In genomic region chr4:26320453-26321325, GRCh38 we compare ENCODE assay signal across 8 cellular contexts. TPM values are rescaled to one million over a fixed set of nuclear protein-coding genes. Genes with fewer than 3 reads are reported as not detected.
DNase-seq lines count a peak whose midpoint lies in the region; ATAC-seq and TF ChIP-seq lines count a peak whose summit lies in the region.

Gene RBPJ (plus strand): TSS chr4:26321014. CDS start chr4:26321029, 15 bp downstream.

- peak; percentile 22 for ATAC-seq in HG02610 (IDR thresholded peaks at IDR 0.05; ENCODE audit: unreplicated experiment)
- peak; percentile 30 to 40 (median 30) for ATAC-seq in T-cell (replicated peaks in 1 of 4)

- H3K36me3 ChIP-seq in adipocyte (ENCODE audit: control insufficient read depth, insufficient read depth, low read length, severe bottlenecking), result no peaks in the 10 kb centered on the region
- no peaks in the 10 kb centered on the region for H3K36me3 ChIP-seq in cardiac muscle cell
- H3K36me3 ChIP-seq in parathyroid adenoma (ENCODE audit: control insufficient read depth, insufficient read depth, low read length), result no peaks in the 10 kb centered on the region
- no peaks in the 10 kb centered on the region for H3K36me3 ChIP-seq in tibial artery

- H3K27ac ChIP-seq in cardiac muscle cell (peak within 1 kb of the TSS; percentile 96), parathyroid adenoma (peak within 1 kb of the TSS; percentile 92), tibial artery (peak within 1 kb of the TSS; percentile 93 to 97)

- H3K9me3 Mint-ChIP-seq in T-cell, result peaks cover 0 to 12% (median 0%) of the 10 kb centered on the region in 3 donors

- POLR2A ChIA-PET in T-cell (lab: Charles Lee), result interaction anchor here in 1 of 2 donors (0.5 to 1.6 kb wide), 2 partner anchors 200 to 547 kb away, joined by 4 read pairs; no protein-coding TSS in a partner anchor

- H3K4me1 ChIP-seq in adipocyte (ENCODE audit: control insufficient read depth, insufficient read depth, low read length), result peaks cover 27% of the 10 kb centered on the region
- H3K4me1 ChIP-seq in cardiac muscle cell (ENCODE audit: low read depth), result peaks cover 20% of the 10 kb centered on the region
- H3K4me1 ChIP-seq in parathyroid adenoma, result no peaks in the 10 kb centered on the region
- peaks cover 0 to 36% (median 30%) of the 10 kb centered on the region in 4 donors for H3K4me1 ChIP-seq in tibial artery

- peak within 1 kb of the TSS; percentile 99 to 100 for H3K27ac Mint-ChIP-seq in T-cell

- H3K4me2 ChIP-seq in parathyroid adenoma (ENCODE audit: low read length), result peak within 1 kb of the TSS; percentile 98

- H3K9me3 ChIP-seq in adipocyte (ENCODE audit: control insufficient read depth, low read length), result no peaks in the 10 kb centered on the region
- H3K9me3 ChIP-seq in cardiac muscle cell (ENCODE audit: low read depth), result no peaks in the 10 kb centered on the region
- no peaks in the 10 kb centered on the region for H3K9me3 ChIP-seq in parathyroid adenoma (ENCODE audit: control insufficient read depth, low read length)
- H3K9me3 ChIP-seq in tibial artery, result peaks cover 0 to 4% (median 3%) of the 10 kb centered on the region in 3 donors

- peaks cover 4% of the 10 kb centered on the region for H3K79me2 ChIP-seq in parathyroid adenoma

- H3K4me3 ChIP-seq in adipocyte (ENCODE audit: low read length), result peak within 1 kb of the TSS; percentile 92
- peak within 1 kb of the TSS; percentile 98 for H3K4me3 ChIP-seq in cardiac muscle cell
- peak within 1 kb of the TSS; percentile 98 for H3K4me3 ChIP-seq in parathyroid adenoma (ENCODE audit: low read depth, low read length)
- H3K4me3 ChIP-seq in tibial artery, result peak within 1 kb of the TSS; percentile 65 to 73

- intact Hi-C loops in tibial artery (cut with DNase I; ENCODE audit: low total_unique reads), result loop anchor here (5.0 kb wide), 1 partner anchor 408 kb away; the partner anchor contains the start of gene SMIM20

- peak within 1 kb of the TSS; percentile 90 for H2AFZ ChIP-seq in parathyroid adenoma

- H3K4me3 Mint-ChIP-seq in T-cell, result peak within 1 kb of the TSS; percentile 91 to 99 (median 99)

- peak within 1 kb of the TSS; percentile 90 for H3K9ac ChIP-seq in adipocyte (ENCODE audit: low read length)
- peak within 1 kb of the TSS; percentile 17 for H3K9ac ChIP-seq in parathyroid adenoma

- H3K27me3 ChIP-seq in adipocyte (replicated peaks; ENCODE audit: control insufficient read depth, insufficient read depth, low read length) (no peaks in the 10 kb centered on the region), cardiac muscle cell (no peaks in the 10 kb centered on the region), parathyroid adenoma (ENCODE audit: control insufficient read depth, insufficient read depth, low read length) (no peaks in the 10 kb centered on the region), tibial artery (no peaks in the 10 kb centered on the region)

- TF ChIP-seq CTCF in cardiac muscle cell (IDR thresholded peaks at IDR 0.05; ENCODE audit: low read depth, low read length), result no peak
- TF ChIP-seq CTCF in parathyroid adenoma (IDR thresholded peaks at IDR 0.05), result no peak
- TF ChIP-seq CTCF in tibial artery (IDR thresholded peaks at IDR 0.05), result no peak

- no peaks in the 10 kb centered on the region for H3K27me3 Mint-ChIP-seq in T-cell

- CTCF ChIA-PET in T-cell (lab: Charles Lee), result interaction anchor here in 1 of 2 donors (0.7 to 2.9 kb wide), 2 partner anchors 9 to 663 kb away, joined by 9 to 24 read pairs; no protein-coding TSS in a partner anchor

- no peaks in the 10 kb centered on the region for H3K36me3 Mint-ChIP-seq in T-cell

- DNase-seq in GF-D8 (lab: John Stamatoyannopoulos, UW) (peak; percentile 73), NCI-H146 (lab: John Stamatoyannopoulos, UW) (peak; percentile 98), T-cell (peak; percentile 59 to 85 (median 78)), adipocyte (ENCODE audit: low read depth) (peak; percentile 98), cardiac muscle cell (ENCODE audit: low read depth in 1 of 2, low spot score in 1 of 2) (peak; percentile 97 to 99), tibial artery (peak; percentile 87 to 95)

- peaks cover 34 to 50% (median 48%) of the 10 kb centered on the region in 3 donors for H3K4me1 Mint-ChIP-seq in T-cell

RNA-seq across cellular contexts. Expression of gene RBPJ, which starts in this region (rescaled TPM):
- total RNA-seq in T-cell, result 10 to 100 TPM; 55.6 to 81.1 (median 60.5) TPM
- total RNA-seq in cardiac muscle cell, result 33.0 and 50.3 TPM in 2 replicates
- 80.3 and 94.2 TPM in 2 replicates for polyA plus RNA-seq in cardiac muscle cell

Comparison
In these comparisons a context has a peak if more than half of its experiments do, and no peak if none do; other contexts are left out.
1. Peak in every context shown above with its lines: DNase-seq, ATAC-seq, H3K4me3 ChIP-seq and H3K27ac ChIP-seq.